15 cellular contexts compared by ENCODE assay signal in genomic region chr19:34459614-34460013, GRCh38. TPM values are rescaled to one million over a fixed set of nuclear protein-coding genes. Genes with fewer than 3 reads are reported as not detected.
DNase-seq lines count a peak whose midpoint lies in the region; ATAC-seq and TF ChIP-seq lines count a peak whose summit lies in the region.
"Had no signal": no experiment of that assay in that cellular context is flagged by ENCODE, and none has a peak within 500 bp of the region (broad histone marks: within the 10 kb centered on the region; RNA-seq: fewer than 3 reads in every experiment).

No MANE protein-coding gene starts in this region.

- TF ChIP-seq POLR2A in stomach (IDR thresholded peaks at IDR 0.05), result no peak

- peak; percentile 60 for ATAC-seq in esophagus mucosa
- no peak for ATAC-seq in HG02678 (IDR thresholded peaks at IDR 0.05; ENCODE audit: unreplicated experiment)
- no peak for ATAC-seq in HG03565 (IDR thresholded peaks at IDR 0.05; ENCODE audit: unreplicated experiment)
- ATAC-seq: A549; activated CD8-positive, alpha-beta T cell treated with anti-CD3 and anti-CD28 coated beads, Interleukin-2, amount 10 ng/mL, durations not matched to agents 7 days and 5 days; sciatic nerve had no signal

- H3K27ac ChIP-seq in stomach, result peak overlapping the region; percentile 65 to 81 (median 75)
- H3K27ac ChIP-seq: A549, SJCRH30 had no signal

- no peak overlapping the region for H3K4me3 ChIP-seq in stomach
- H3K4me3 ChIP-seq: A549, SJCRH30 had no signal

- intact Hi-C loops in activated CD4-positive, alpha-beta memory T cell treated with anti-CD3 and anti-CD28 coated beads for 36 hours (cut with micrococcal nuclease), result no loop called here
- intact Hi-C loops in stomach (cut with DNase I; ENCODE audit: low total_unique reads), result no loop called here

- peaks cover 52 to 95% (median 89%) of the 10 kb centered on the region in 4 donors for H3K36me3 ChIP-seq in stomach

- POLR2A ChIA-PET in activated CD4-positive, alpha-beta memory T cell treated with anti-CD3 and anti-CD28 coated beads, Interleukin-2, amount 10 ng/mL, durations not matched to agents 7 days and 5 days (lab: Charles Lee), result interaction anchor here (0.8 to 1.2 kb wide), 2 partner anchors 10 to 32 kb away, joined by 3 read pairs; partner anchors contain the start of gene UBA2
- POLR2A ChIA-PET in activated CD4-positive, alpha-beta memory T cell treated with anti-CD3 and anti-CD28 coated beads for 36 hours (lab: Charles Lee), result no interaction called here

- TF ChIP-seq CTCF in stomach (IDR thresholded peaks at IDR 0.05), result no peak

- no peak for TF ChIP-seq EP300 in stomach (IDR thresholded peaks at IDR 0.05)

- 31 to 60% (median 41%) methylated on average over 2 of the region's 2 CpGs for WGBS in stomach, 5 donors

- no peaks in the 10 kb centered on the region for H3K27me3 Mint-ChIP-seq in activated CD4-positive, alpha-beta memory T cell treated with anti-CD3 and anti-CD28 coated beads, Interleukin-2, amount 10 ng/mL, durations not matched to agents 7 days and 5 days
- H3K27me3 Mint-ChIP-seq in activated CD4-positive, alpha-beta memory T cell treated with anti-CD3 and anti-CD28 coated beads for 36 hours, result no peaks in the 10 kb centered on the region

- H3K27ac Mint-ChIP-seq in activated CD4-positive, alpha-beta memory T cell treated with anti-CD3 and anti-CD28 coated beads, Interleukin-2, amount 10 ng/mL, durations not matched to agents 7 days and 5 days, result peak overlapping the region; percentile 13
- H3K27ac Mint-ChIP-seq in activated CD4-positive, alpha-beta memory T cell treated with anti-CD3 and anti-CD28 coated beads for 36 hours, result no peak overlapping the region
- H3K27ac Mint-ChIP-seq: activated CD8-positive, alpha-beta T cell treated with anti-CD3 and anti-CD28 coated beads, Interleukin-2, amount 10 ng/mL, durations not matched to agents 7 days and 5 days had no signal

- H3K36me3 Mint-ChIP-seq in activated CD4-positive, alpha-beta memory T cell treated with anti-CD3 and anti-CD28 coated beads, Interleukin-2, amount 10 ng/mL, durations not matched to agents 7 days and 5 days (ENCODE audit: low read depth), result peaks cover 63% of the 10 kb centered on the region
- H3K36me3 Mint-ChIP-seq in activated CD4-positive, alpha-beta memory T cell treated with anti-CD3 and anti-CD28 coated beads for 36 hours, result peaks cover 63% of the 10 kb centered on the region

- no peaks in the 10 kb centered on the region for H3K9me3 ChIP-seq in stomach
- H3K9me3 ChIP-seq: A549, SJCRH30 had no signal

- H3K27me3 ChIP-seq in stomach, result no peaks in the 10 kb centered on the region
- H3K27me3 ChIP-seq: SJCRH30 had no signal

- H3K9me3 Mint-ChIP-seq in activated CD4-positive, alpha-beta memory T cell treated with anti-CD3 and anti-CD28 coated beads, Interleukin-2, amount 10 ng/mL, durations not matched to agents 7 days and 5 days, result no peaks in the 10 kb centered on the region
- H3K9me3 Mint-ChIP-seq in activated CD4-positive, alpha-beta memory T cell treated with anti-CD3 and anti-CD28 coated beads for 36 hours, result no peaks in the 10 kb centered on the region

- peaks cover 1% of the 10 kb centered on the region for H3K4me1 Mint-ChIP-seq in activated CD4-positive, alpha-beta memory T cell treated with anti-CD3 and anti-CD28 coated beads, Interleukin-2, amount 10 ng/mL, durations not matched to agents 7 days and 5 days
- H3K4me1 Mint-ChIP-seq in activated CD4-positive, alpha-beta memory T cell treated with anti-CD3 and anti-CD28 coated beads for 36 hours (ENCODE audit: low read depth), result peaks cover 5% of the 10 kb centered on the region

- CTCF ChIA-PET in activated CD4-positive, alpha-beta memory T cell treated with anti-CD3 and anti-CD28 coated beads, Interleukin-2, amount 10 ng/mL, durations not matched to agents 7 days and 5 days (lab: Charles Lee), result interaction anchor here (1.5 kb wide), 1 partner anchor 16 kb away, joined by 3 read pairs; no protein-coding TSS in a partner anchor
- CTCF ChIA-PET in activated CD4-positive, alpha-beta memory T cell treated with anti-CD3 and anti-CD28 coated beads for 36 hours (lab: Charles Lee), result no interaction called here

- no peak for DNase-seq in activated CD4-positive, alpha-beta memory T cell treated with anti-CD3 and anti-CD28 coated beads, Interleukin-2, amount 10 ng/mL, durations not matched to agents 7 days and 5 days
- DNase-seq in activated CD4-positive, alpha-beta memory T cell treated with anti-CD3 and anti-CD28 coated beads for 36 hours, result no peak
- DNase-seq in NCI-H2029 treated with DMSO at 0.1 percent for 48 hours (lab: John Stamatoyannopoulos, UW), result peak; percentile 68
- peak; percentile 52 for DNase-seq in stomach
- no peak for DNase-seq in cerebellar nuclear complex (lab: John Stamatoyannopoulos, UW)
- DNase-seq: activated CD8-positive, alpha-beta T cell treated with anti-CD3 and anti-CD28 coated beads, Interleukin-2, amount 10 ng/mL, durations not matched to agents 7 days and 5 days; amniotic stem cell; NCI-H2227 treated with DMSO at 0.1 percent for 48 hours; SJCRH30; stimulated activated CD4-positive, alpha-beta T cell treated with anti-CD3 and anti-CD28 coated beads, Interleukin-2, amount 100 ng/mL, for 48 hours had no signal

- peaks cover 8 to 35% (median 17%) of the 10 kb centered on the region in 4 donors for H3K4me1 ChIP-seq in stomach
- H3K4me1 ChIP-seq: A549, SJCRH30 had no signal

- no peak overlapping the region for H3K4me3 Mint-ChIP-seq in activated CD4-positive, alpha-beta memory T cell treated with anti-CD3 and anti-CD28 coated beads, Interleukin-2, amount 10 ng/mL, durations not matched to agents 7 days and 5 days
- H3K4me3 Mint-ChIP-seq in activated CD4-positive, alpha-beta memory T cell treated with anti-CD3 and anti-CD28 coated beads for 36 hours, result no peak overlapping the region
- H3K4me3 Mint-ChIP-seq: activated CD8-positive, alpha-beta T cell treated with anti-CD3 and anti-CD28 coated beads, Interleukin-2, amount 10 ng/mL, durations not matched to agents 7 days and 5 days had no signal

RNA-seq across cellular contexts. Expression of gene WTIP, which starts 21.9 kb away (rescaled TPM):
- under 1 TPM; 0.55 to 0.85 TPM for total RNA-seq in activated CD4-positive, alpha-beta memory T cell treated with anti-CD3 and anti-CD28 coated beads, Interleukin-2, amount 10 ng/mL, durations not matched to agents 7 days and 5 days
- under 1 TPM; 0.52 to 0.65 TPM for total RNA-seq in activated CD4-positive, alpha-beta memory T cell treated with anti-CD3 and anti-CD28 coated beads for 36 hours
- total RNA-seq in esophagus mucosa, result 2.7 TPM
- total RNA-seq in stomach, result 10 to 100 TPM in 1 of 5 donors, 1 to 10 TPM in 3, under 1 TPM in 1; 0.29 to 12.9 (median 5.3) TPM
- polyA plus RNA-seq in stomach, result 1 to 10 TPM; 3.3 to 9.0 (median 6.0) TPM

RNA-seq across cellular contexts. Expression of gene UBA2, which starts 31.4 kb away (rescaled TPM):
- total RNA-seq in activated CD4-positive, alpha-beta memory T cell treated with anti-CD3 and anti-CD28 coated beads, Interleukin-2, amount 10 ng/mL, durations not matched to agents 7 days and 5 days, result 100 to 1,000 TPM; 109 to 122 TPM
- 100 to 1,000 TPM; 150 to 156 TPM for total RNA-seq in activated CD4-positive, alpha-beta memory T cell treated with anti-CD3 and anti-CD28 coated beads for 36 hours
- total RNA-seq in esophagus mucosa (60.9 TPM), stomach (100 to 1,000 TPM in 1 of 5 donors, 10 to 100 TPM in 4; 39.1 to 146 (median 61.6) TPM)
- polyA plus RNA-seq in stomach, result 10 to 100 TPM; 35.4 to 73.2 (median 51.7) TPM

RNA-seq across cellular contexts. Expression of gene PDCD2L, which starts 55.4 kb away (rescaled TPM):
- 1 to 10 TPM; 8.0 to 9.7 TPM for total RNA-seq in activated CD4-positive, alpha-beta memory T cell treated with anti-CD3 and anti-CD28 coated beads, Interleukin-2, amount 10 ng/mL, durations not matched to agents 7 days and 5 days
- total RNA-seq in activated CD4-positive, alpha-beta memory T cell treated with anti-CD3 and anti-CD28 coated beads for 36 hours, result 10 to 100 TPM; 29.8 TPM
- 6.7 TPM for total RNA-seq in esophagus mucosa
- 10 to 100 TPM in 2 of 5 donors, 1 to 10 TPM in 3; 4.6 to 33.5 (median 9.0) TPM for total RNA-seq in stomach
- polyA plus RNA-seq in stomach, result 10 to 100 TPM in 2 of 3 donors, 1 to 10 TPM in 1; 9.5 to 13.6 (median 11.7) TPM

Comparison
In these comparisons a context has a peak if more than half of its experiments do, and no peak if none do; other contexts are left out.
1. DNase-seq: peak in NCI-H2029 treated with DMSO at 0.1 percent for 48 hours (single experiment) and stomach (single experiment); none in activated CD4-positive, alpha-beta memory T cell treated with anti-CD3 and anti-CD28 coated beads, Interleukin-2, amount 10 ng/mL, durations not matched to agents 7 days and 5 days (single experiment), activated CD4-positive, alpha-beta memory T cell treated with anti-CD3 and anti-CD28 coated beads for 36 hours (single experiment) and cerebellar nuclear complex (0 of 2).